10 cellular contexts compared by ENCODE assay signal in the genomic region with DNA sequence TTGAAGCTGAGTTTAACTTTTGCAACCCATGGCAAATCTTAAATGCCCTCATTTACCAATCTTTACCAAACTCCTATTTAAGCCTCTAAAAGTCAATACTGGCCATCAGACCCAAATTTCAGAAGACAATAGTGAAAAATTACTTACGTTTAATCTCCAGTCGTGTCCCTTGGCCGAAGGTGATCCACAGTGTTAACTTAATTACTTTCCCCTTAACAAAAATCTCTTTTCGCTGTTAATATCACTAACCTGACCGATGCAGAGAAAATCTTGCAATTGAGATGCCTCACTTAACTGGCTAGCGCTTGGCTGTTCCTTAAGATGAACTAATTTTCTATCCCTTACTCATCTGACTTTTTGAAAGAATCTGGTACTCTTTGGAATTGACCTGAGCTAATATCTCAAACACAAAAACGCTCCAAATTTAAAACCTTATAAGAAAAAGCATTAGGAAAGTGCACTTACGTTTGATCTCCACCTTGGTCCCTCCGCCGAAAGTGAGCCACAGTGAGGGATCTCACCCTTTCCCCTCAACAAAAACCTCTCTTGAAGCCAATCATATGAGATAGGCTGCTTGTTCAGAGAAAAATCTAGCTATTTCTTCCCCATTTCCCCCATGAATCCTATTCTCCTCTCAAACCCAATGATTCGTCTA.
"Had no signal": no experiment of that assay in that cellular context is flagged by ENCODE, and none has a peak within 500 bp of the region (broad histone marks: within the 10 kb centered on the region; RNA-seq: fewer than 3 reads in every experiment).

No MANE protein-coding gene starts in this region.

- DNase-seq: activated effector memory CD4-positive, alpha-beta T cell treated with Interleukin-2 at 50 U/mL for 16 hours; cerebellar nuclear complex; dermis blood vessel endothelial cell; erythroblast; hypothalamus; kidney glomerular epithelial cell; trophoblast cell had no signal

- H3K9me3 Mint-ChIP-seq: activated naive CD4-positive, alpha-beta T cell treated with anti-CD3 and anti-CD28 coated beads, Interleukin-2, amount 50 U/mL, for 72 hours; stimulated activated effector memory CD8-positive, alpha-beta T cell treated with anti-CD3 and anti-CD28 coated beads, Interleukin-12 subunit alpha, Interleukin-12 subunit beta, amount 100 ng/mL, for 72 hours had no signal

- H3K27ac Mint-ChIP-seq: activated naive CD4-positive, alpha-beta T cell treated with anti-CD3 and anti-CD28 coated beads, Interleukin-2, amount 50 U/mL, for 72 hours; stimulated activated effector memory CD8-positive, alpha-beta T cell treated with anti-CD3 and anti-CD28 coated beads, Interleukin-12 subunit alpha, Interleukin-12 subunit beta, amount 100 ng/mL, for 72 hours had no signal

- H3K9ac ChIP-seq: parathyroid adenoma had no signal

- H3K27ac ChIP-seq: parathyroid adenoma had no signal

- H3K4me1 Mint-ChIP-seq: stimulated activated effector memory CD8-positive, alpha-beta T cell treated with anti-CD3 and anti-CD28 coated beads, Interleukin-12 subunit alpha, Interleukin-12 subunit beta, amount 100 ng/mL, for 72 hours had no signal

- H3K79me2 ChIP-seq: parathyroid adenoma had no signal

- H2AFZ ChIP-seq: parathyroid adenoma had no signal

- H3K4me3 Mint-ChIP-seq: stimulated activated effector memory CD8-positive, alpha-beta T cell treated with anti-CD3 and anti-CD28 coated beads, Interleukin-12 subunit alpha, Interleukin-12 subunit beta, amount 100 ng/mL, for 72 hours had no signal

- H3K4me1 ChIP-seq: parathyroid adenoma had no signal

- H3K36me3 Mint-ChIP-seq: activated naive CD4-positive, alpha-beta T cell treated with anti-CD3 and anti-CD28 coated beads, Interleukin-2, amount 50 U/mL, for 72 hours had no signal

- ATAC-seq: activated naive CD4-positive, alpha-beta T cell treated with anti-CD3 and anti-CD28 coated beads, Interleukin-2, amount 50 U/mL, for 72 hours; stimulated activated effector memory CD8-positive, alpha-beta T cell treated with anti-CD3 and anti-CD28 coated beads, Interleukin-12 subunit alpha, Interleukin-12 subunit beta, amount 100 ng/mL, for 72 hours had no signal
